In the genomic region with DNA sequence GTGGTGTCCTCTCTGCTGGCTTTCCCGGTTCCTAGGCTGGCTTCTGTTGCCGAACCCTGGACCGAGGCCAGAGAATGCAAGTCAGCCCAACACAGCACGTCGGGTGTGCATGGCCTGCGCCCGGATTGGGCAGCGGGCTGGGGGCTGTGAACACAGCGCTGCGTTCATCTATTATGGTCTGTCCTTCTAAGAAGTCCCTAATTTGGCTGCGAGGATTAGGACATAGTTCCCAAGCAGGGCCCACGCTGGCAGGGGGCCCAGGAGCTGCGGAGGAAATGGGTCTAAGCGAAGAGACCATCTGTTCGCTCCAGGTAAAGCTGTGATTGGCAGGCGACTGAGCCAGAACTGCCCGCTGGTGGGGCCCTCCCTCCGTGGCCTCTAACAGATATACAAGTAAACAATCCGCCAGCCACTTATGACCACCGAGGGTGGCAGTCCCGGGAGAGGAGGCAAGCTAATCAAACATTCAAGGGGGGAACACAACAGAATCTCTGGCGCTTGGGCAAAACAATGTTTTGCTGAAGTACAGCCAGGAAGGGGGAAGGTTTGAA, we compare ENCODE assay signal across 2 cellular contexts.
A peak's percentile ranks its signal among the peaks of the same experiment; 100 is the strongest.
TF ChIP-seq lines count a peak whose summit lies in the region.

No MANE protein-coding gene starts in this region.

TF ChIP-seq in HEK293, 187 proteins besides CTCF, POLR2A, EP300 and RAD21 (continues in another document):
- TF ChIP-seq ZBTB17 (tag by site-specific recombination; IDR thresholded peaks at IDR 0.05) (peak; percentile 98), ZSCAN23 (tag by site-specific recombination; IDR thresholded peaks at IDR 0.05) (no peak), ZNF24 (tag by site-specific recombination; IDR thresholded peaks at IDR 0.05) (no peak), ZNF777 (tag by site-specific recombination; IDR thresholded peaks at IDR 0.05; ENCODE audit: borderline replicate concordance) (no peak), ZFP37 (tag by site-specific recombination; IDR thresholded peaks at IDR 0.05) (no peak), KLF8 (tag by site-specific recombination; IDR thresholded peaks at IDR 0.05) (no peak), ZNF354C (tag by site-specific recombination; IDR thresholded peaks at IDR 0.05; ENCODE audit: borderline replicate concordance, low read depth) (no peak), ZNF830 (tag by site-specific recombination; IDR thresholded peaks at IDR 0.05; ENCODE audit: low read depth) (no peak), ZNF423 (tag by site-specific recombination; IDR thresholded peaks at IDR 0.05) (no peak), ZNF571 (tag by site-specific recombination; IDR thresholded peaks at IDR 0.05) (no peak), ZNF132 (tag by site-specific recombination; IDR thresholded peaks at IDR 0.05; ENCODE audit: borderline replicate concordance) (no peak), EGR2 (tag by site-specific recombination; IDR thresholded peaks at IDR 0.05; ENCODE audit: low read depth) (no peak), ZNF248 (tag by site-specific recombination; IDR thresholded peaks at IDR 0.05) (no peak), ZNF677 (tag by site-specific recombination; IDR thresholded peaks at IDR 0.05) (no peak), ZNF791 (tag by site-specific recombination; IDR thresholded peaks at IDR 0.05) (no peak)
- TF ChIP-seq, protein P1, sequence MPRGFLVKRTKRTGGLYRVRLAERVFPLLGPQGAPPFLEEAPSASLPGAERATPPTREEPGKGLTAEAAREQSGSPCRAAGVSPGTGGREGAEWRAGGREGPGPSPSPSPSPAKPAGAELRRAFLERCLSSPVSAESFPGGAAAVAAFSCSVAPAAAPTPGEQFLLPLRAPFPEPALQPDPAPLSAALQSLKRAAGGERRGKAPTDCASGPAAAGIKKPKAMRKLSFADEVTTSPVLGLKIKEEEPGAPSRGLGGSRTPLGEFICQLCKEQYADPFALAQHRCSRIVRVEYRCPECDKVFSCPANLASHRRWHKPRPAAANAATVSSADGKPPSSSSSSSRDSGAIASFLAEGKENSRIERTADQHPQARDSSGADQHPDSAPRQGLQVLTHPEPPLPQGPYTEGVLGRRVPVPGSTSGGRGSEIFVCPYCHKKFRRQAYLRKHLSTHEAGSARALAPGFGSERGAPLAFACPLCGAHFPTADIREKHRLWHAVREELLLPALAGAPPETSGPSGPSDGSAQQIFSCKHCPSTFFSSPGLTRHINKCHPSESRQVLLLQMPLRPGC (tag by site-specific recombination; IDR thresholded peaks at IDR 0.05) = no peak; the same call in 1 of the 2 replicates
- TF ChIP-seq, protein P2, sequence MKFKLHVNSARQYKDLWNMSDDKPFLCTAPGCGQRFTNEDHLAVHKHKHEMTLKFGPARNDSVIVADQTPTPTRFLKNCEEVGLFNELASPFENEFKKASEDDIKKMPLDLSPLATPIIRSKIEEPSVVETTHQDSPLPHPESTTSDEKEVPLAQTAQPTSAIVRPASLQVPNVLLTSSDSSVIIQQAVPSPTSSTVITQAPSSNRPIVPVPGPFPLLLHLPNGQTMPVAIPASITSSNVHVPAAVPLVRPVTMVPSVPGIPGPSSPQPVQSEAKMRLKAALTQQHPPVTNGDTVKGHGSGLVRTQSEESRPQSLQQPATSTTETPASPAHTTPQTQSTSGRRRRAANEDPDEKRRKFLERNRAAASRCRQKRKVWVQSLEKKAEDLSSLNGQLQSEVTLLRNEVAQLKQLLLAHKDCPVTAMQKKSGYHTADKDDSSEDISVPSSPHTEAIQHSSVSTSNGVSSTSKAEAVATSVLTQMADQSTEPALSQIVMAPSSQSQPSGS (tag by site-specific recombination; IDR thresholded peaks at IDR 0.05; ENCODE audit: low read depth) = no peak
- TF ChIP-seq, protein P3, sequence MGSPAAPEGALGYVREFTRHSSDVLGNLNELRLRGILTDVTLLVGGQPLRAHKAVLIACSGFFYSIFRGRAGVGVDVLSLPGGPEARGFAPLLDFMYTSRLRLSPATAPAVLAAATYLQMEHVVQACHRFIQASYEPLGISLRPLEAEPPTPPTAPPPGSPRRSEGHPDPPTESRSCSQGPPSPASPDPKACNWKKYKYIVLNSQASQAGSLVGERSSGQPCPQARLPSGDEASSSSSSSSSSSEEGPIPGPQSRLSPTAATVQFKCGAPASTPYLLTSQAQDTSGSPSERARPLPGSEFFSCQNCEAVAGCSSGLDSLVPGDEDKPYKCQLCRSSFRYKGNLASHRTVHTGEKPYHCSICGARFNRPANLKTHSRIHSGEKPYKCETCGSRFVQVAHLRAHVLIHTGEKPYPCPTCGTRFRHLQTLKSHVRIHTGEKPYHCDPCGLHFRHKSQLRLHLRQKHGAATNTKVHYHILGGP (tag by site-specific recombination; IDR thresholded peaks at IDR 0.05) = no peak
- TF ChIP-seq, protein P4, sequence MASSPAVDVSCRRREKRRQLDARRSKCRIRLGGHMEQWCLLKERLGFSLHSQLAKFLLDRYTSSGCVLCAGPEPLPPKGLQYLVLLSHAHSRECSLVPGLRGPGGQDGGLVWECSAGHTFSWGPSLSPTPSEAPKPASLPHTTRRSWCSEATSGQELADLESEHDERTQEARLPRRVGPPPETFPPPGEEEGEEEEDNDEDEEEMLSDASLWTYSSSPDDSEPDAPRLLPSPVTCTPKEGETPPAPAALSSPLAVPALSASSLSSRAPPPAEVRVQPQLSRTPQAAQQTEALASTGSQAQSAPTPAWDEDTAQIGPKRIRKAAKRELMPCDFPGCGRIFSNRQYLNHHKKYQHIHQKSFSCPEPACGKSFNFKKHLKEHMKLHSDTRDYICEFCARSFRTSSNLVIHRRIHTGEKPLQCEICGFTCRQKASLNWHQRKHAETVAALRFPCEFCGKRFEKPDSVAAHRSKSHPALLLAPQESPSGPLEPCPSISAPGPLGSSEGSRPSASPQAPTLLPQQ (tag by site-specific recombination; IDR thresholded peaks at IDR 0.05) = peak; percentile 99
- TF ChIP-seq, protein P5, sequence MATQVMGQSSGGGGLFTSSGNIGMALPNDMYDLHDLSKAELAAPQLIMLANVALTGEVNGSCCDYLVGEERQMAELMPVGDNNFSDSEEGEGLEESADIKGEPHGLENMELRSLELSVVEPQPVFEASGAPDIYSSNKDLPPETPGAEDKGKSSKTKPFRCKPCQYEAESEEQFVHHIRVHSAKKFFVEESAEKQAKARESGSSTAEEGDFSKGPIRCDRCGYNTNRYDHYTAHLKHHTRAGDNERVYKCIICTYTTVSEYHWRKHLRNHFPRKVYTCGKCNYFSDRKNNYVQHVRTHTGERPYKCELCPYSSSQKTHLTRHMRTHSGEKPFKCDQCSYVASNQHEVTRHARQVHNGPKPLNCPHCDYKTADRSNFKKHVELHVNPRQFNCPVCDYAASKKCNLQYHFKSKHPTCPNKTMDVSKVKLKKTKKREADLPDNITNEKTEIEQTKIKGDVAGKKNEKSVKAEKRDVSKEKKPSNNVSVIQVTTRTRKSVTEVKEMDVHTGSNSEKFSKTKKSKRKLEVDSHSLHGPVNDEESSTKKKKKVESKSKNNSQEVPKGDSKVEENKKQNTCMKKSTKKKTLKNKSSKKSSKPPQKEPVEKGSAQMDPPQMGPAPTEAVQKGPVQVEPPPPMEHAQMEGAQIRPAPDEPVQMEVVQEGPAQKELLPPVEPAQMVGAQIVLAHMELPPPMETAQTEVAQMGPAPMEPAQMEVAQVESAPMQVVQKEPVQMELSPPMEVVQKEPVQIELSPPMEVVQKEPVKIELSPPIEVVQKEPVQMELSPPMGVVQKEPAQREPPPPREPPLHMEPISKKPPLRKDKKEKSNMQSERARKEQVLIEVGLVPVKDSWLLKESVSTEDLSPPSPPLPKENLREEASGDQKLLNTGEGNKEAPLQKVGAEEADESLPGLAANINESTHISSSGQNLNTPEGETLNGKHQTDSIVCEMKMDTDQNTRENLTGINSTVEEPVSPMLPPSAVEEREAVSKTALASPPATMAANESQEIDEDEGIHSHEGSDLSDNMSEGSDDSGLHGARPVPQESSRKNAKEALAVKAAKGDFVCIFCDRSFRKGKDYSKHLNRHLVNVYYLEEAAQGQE (tag by site-specific recombination; IDR thresholded peaks at IDR 0.05) = no peak

TF ChIP-seq in H1, 55 proteins besides CTCF, POLR2A, EP300 and RAD21:
- TF ChIP-seq KDM4A (IDR thresholded peaks at IDR 0.05; ENCODE audit: low read depth, low read length, severe bottlenecking) (no peak), BRCA1 (IDR thresholded peaks at IDR 0.05; ENCODE audit: low read depth, low read length) (no peak), NANOG (IDR thresholded peaks at IDR 0.05; ENCODE audit: insufficient read depth, low read depth, low read length, poor library complexity, severe bottlenecking) (peak; percentile 5), ASH2L (IDR thresholded peaks at IDR 0.05; ENCODE audit: low read length) (peak; percentile 23), TBP (IDR thresholded peaks at IDR 0.05; ENCODE audit: low read depth, low read length) (peak; percentile 19; the same call in 1 of the 2 replicates), TAF1 (IDR thresholded peaks at IDR 0.05; ENCODE audit: low read depth, low read length) (peak; percentile 19; the same call in 1 of the 2 replicates)
